ENCODE assay signal across 14 cellular contexts in the genomic region with DNA sequence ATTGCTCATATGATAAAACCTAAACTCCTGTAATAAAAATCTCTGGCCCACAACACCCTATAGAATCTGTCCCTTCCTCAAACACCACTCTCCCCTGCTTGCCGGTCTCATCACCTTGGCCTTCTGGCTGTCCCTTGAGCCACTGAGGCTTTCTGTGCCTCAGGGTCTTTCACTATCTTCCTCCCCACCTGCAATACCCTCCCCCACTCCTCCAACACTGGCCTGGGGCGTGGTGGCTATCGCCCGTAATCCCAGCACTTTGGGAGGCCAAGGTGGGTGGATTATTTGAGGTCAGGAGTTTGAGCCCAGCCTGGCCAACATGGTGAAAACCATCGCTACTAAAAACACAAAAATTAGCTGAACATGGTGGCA. TPM values are rescaled to one million over a fixed set of nuclear protein-coding genes. Genes with fewer than 3 reads are reported as not detected.
DNase-seq lines count a peak whose midpoint lies in the region; ATAC-seq and TF ChIP-seq lines count a peak whose summit lies in the region.
"Had no signal": no experiment of that assay in that cellular context is flagged by ENCODE, and none has a peak within 500 bp of the region (broad histone marks: within the 10 kb centered on the region; RNA-seq: fewer than 3 reads in every experiment).

No MANE protein-coding gene starts in this region.

- H3K9ac ChIP-seq in neural progenitor cell: no peak overlapping the region

- no peak overlapping the region for H3K4me3 ChIP-seq in naive thymus-derived CD4-positive, alpha-beta T cell (ENCODE audit: low read length)
- H3K4me3 ChIP-seq in neural progenitor cell: no peak overlapping the region
- H3K4me3 ChIP-seq in upper lobe of right lung: no peak overlapping the region
- H3K4me3 ChIP-seq: gastroesophageal sphincter had no signal

- DNase-seq in naive thymus-derived CD4-positive, alpha-beta T cell: no peak
- DNase-seq in neural progenitor cell (ENCODE audit: low spot score) (no peak), upper lobe of right lung (no peak)
- DNase-seq in stimulated activated CD4-positive, alpha-beta T cell treated with anti-CD3 and anti-CD28 coated beads, Interleukin-4, amount 100 ng/mL, for 24 hours: no peak
- DNase-seq: NCI-H146; NCI-H524 treated with DMSO at 0.1 percent for 48 hours; Right ventricle myocardium superior; stimulated activated CD4-positive, alpha-beta T cell treated with anti-CD3 and anti-CD28 coated beads, Interleukin-1b, Interleukin-23, amount 100 ng/mL, for 48 hours had no signal

- H3K27ac ChIP-seq in C4-2B (peak overlapping the region; percentile 54), neural progenitor cell (no peak overlapping the region), upper lobe of right lung (no peak overlapping the region)
- H3K27ac ChIP-seq in naive thymus-derived CD4-positive, alpha-beta T cell (ENCODE audit: low read depth, low read length): peak overlapping the region; percentile 86

- CTCF ChIA-PET in naive thymus-derived CD4-positive, alpha-beta T cell (lab: Charles Lee): interaction anchor here (1.7 to 18.2 kb wide), 5 partner anchors 8 to 179 kb away, joined by 4 to 1110 read pairs (median 15); no protein-coding TSS in a partner anchor

- H3F3A ChIP-seq in neural progenitor cell (ENCODE audit: low read depth): peaks cover 6% of the 10 kb centered on the region

- H3K9me3 ChIP-seq in naive thymus-derived CD4-positive, alpha-beta T cell (ENCODE audit: control insufficient read depth in 2 of 3, low read length in 3 of 3): no peaks in the 10 kb centered on the region
- no peaks in the 10 kb centered on the region for H3K9me3 ChIP-seq in neural progenitor cell (ENCODE audit: low read depth)
- H3K9me3 ChIP-seq in upper lobe of right lung: no peaks in the 10 kb centered on the region
- H3K9me3 ChIP-seq: gastroesophageal sphincter had no signal

- peaks cover 11% of the 10 kb centered on the region for H4K20me1 ChIP-seq in neural progenitor cell (ENCODE audit: low read depth)

- H3K4me3 Mint-ChIP-seq in IgD-negative memory B cell (peak overlapping the region in 3 of 4 donors; percentile 90 to 97 (median 95)), neural progenitor cell (no peak overlapping the region)
- H3K4me3 Mint-ChIP-seq in activated naive CD8-positive, alpha-beta T cell: peak overlapping the region; percentile 64
- H3K4me3 Mint-ChIP-seq in naive thymus-derived CD4-positive, alpha-beta T cell: peak overlapping the region in 9 of 10 donors; percentile 67 to 99 (median 87)

- H3K36me3 Mint-ChIP-seq in IgD-negative memory B cell (no peaks in the 10 kb centered on the region), neural progenitor cell (no peaks in the 10 kb centered on the region)
- H3K36me3 Mint-ChIP-seq in activated naive CD8-positive, alpha-beta T cell: no peaks in the 10 kb centered on the region
- peaks cover 0 to 24% (median 0%) of the 10 kb centered on the region in 5 donors for H3K36me3 Mint-ChIP-seq in naive thymus-derived CD4-positive, alpha-beta T cell

- no peak overlapping the region for H3K4me2 ChIP-seq in neural progenitor cell

- intact Hi-C loops in naive thymus-derived CD4-positive, alpha-beta T cell (cut with micrococcal nuclease): loop anchor here in 1 of 2 donors (5.0 kb wide), 1 partner anchor 129 kb away; a partner anchor contains a TSS
- intact Hi-C loops in upper lobe of right lung (cut with DNase I): loop anchor here (10.0 kb wide), 1 partner anchor 166 kb away; no protein-coding TSS in a partner anchor

- peaks cover 0 to 9% (median 0%) of the 10 kb centered on the region in 3 experiments for H3K36me3 ChIP-seq in naive thymus-derived CD4-positive, alpha-beta T cell (ENCODE audit: control insufficient read depth in 2 of 3, insufficient read depth in 3 of 3, low read length in 3 of 3)
- H3K36me3 ChIP-seq in neural progenitor cell: no peaks in the 10 kb centered on the region
- H3K36me3 ChIP-seq in upper lobe of right lung: no peaks in the 10 kb centered on the region
- H3K36me3 ChIP-seq: gastroesophageal sphincter had no signal

- peaks cover 55 to 61% of the 10 kb centered on the region in 2 donors for H3K4me1 ChIP-seq in naive thymus-derived CD4-positive, alpha-beta T cell (ENCODE audit: control insufficient read depth in 2 of 2, insufficient read depth in 2 of 2, low read length in 2 of 2)
- peaks cover 26% of the 10 kb centered on the region for H3K4me1 ChIP-seq in neural progenitor cell
- H3K4me1 ChIP-seq in upper lobe of right lung: peaks cover 42% of the 10 kb centered on the region

- H3K27me3 ChIP-seq in naive thymus-derived CD4-positive, alpha-beta T cell (ENCODE audit: control insufficient read depth in 2 of 2, insufficient read depth in 2 of 2, low read length in 2 of 2): no peaks in the 10 kb centered on the region
- H3K27me3 ChIP-seq in neural progenitor cell (peaks cover 21% of the 10 kb centered on the region), upper lobe of right lung (no peaks in the 10 kb centered on the region)
- H3K27me3 ChIP-seq: gastroesophageal sphincter had no signal

- H3K27me3 Mint-ChIP-seq in IgD-negative memory B cell (peaks cover 1% of the 10 kb centered on the region), neural progenitor cell (ENCODE audit: insufficient read depth, low read depth) (peaks cover 21% of the 10 kb centered on the region)
- H3K27me3 Mint-ChIP-seq in activated naive CD8-positive, alpha-beta T cell: no peaks in the 10 kb centered on the region
- H3K27me3 Mint-ChIP-seq in naive thymus-derived CD4-positive, alpha-beta T cell: no peaks in the 10 kb centered on the region

- no peaks in the 10 kb centered on the region for H3K9me3 Mint-ChIP-seq in IgD-negative memory B cell
- no peaks in the 10 kb centered on the region for H3K9me3 Mint-ChIP-seq in activated naive CD8-positive, alpha-beta T cell (ENCODE audit: low read depth)
- no peaks in the 10 kb centered on the region for H3K9me3 Mint-ChIP-seq in naive thymus-derived CD4-positive, alpha-beta T cell
- H3K9me3 Mint-ChIP-seq in neural progenitor cell: no peaks in the 10 kb centered on the region

- H3K4me1 Mint-ChIP-seq in IgD-negative memory B cell (peaks cover 55 to 72% (median 72%) of the 10 kb centered on the region in 3 donors), neural progenitor cell (peaks cover 69% of the 10 kb centered on the region)
- peaks cover 71% of the 10 kb centered on the region for H3K4me1 Mint-ChIP-seq in activated naive CD8-positive, alpha-beta T cell (ENCODE audit: low read depth)
- H3K4me1 Mint-ChIP-seq in naive thymus-derived CD4-positive, alpha-beta T cell: peaks cover 63 to 79% (median 76%) of the 10 kb centered on the region in 7 donors

- TF ChIP-seq CTCF in C4-2B (conservative IDR thresholded peaks at IDR 0.05): no peak
- TF ChIP-seq CTCF in neural progenitor cell (IDR thresholded peaks at IDR 0.05): no peak
- no peak for TF ChIP-seq CTCF in upper lobe of right lung (IDR thresholded peaks at IDR 0.05)

- peaks cover 13% of the 10 kb centered on the region for H3K79me2 ChIP-seq in neural progenitor cell (ENCODE audit: low read depth)

- POLR2A ChIA-PET in naive thymus-derived CD4-positive, alpha-beta T cell (lab: Charles Lee): interaction anchor here (0.8 to 24.4 kb wide), 7 partner anchors 7 to 156 kb away, joined by 3 to 1077 read pairs (median 6); a partner anchor contains a TSS

- ATAC-seq in naive thymus-derived CD4-positive, alpha-beta T cell: no peak
- ATAC-seq in upper lobe of right lung (no peak), GM19397 (IDR thresholded peaks at IDR 0.05; ENCODE audit: unreplicated experiment) (no peak)
- ATAC-seq: gastroesophageal sphincter had no signal

- no peak overlapping the region for H2AFZ ChIP-seq in neural progenitor cell (replicated peaks)

- H3K27ac Mint-ChIP-seq in IgD-negative memory B cell (peak overlapping the region; percentile 98 to 100 (median 100)), neural progenitor cell (no peak overlapping the region)
- peak overlapping the region; percentile 97 for H3K27ac Mint-ChIP-seq in activated naive CD8-positive, alpha-beta T cell
- H3K27ac Mint-ChIP-seq in naive thymus-derived CD4-positive, alpha-beta T cell: peak overlapping the region; percentile 90 to 100 (median 98)

RNA-seq across cellular contexts. Expression of a gene that starts 3.3 kb away (rescaled TPM):
- 214 TPM for polyA plus RNA-seq in IgD-negative memory B cell
- 100 to 1,000 TPM; 163 to 421 (median 228) TPM for total RNA-seq in naive thymus-derived CD4-positive, alpha-beta T cell
- 100 to 1,000 TPM in 1 of 2 donors, 10 to 100 TPM in 1; 67.7 to 144 TPM for polyA plus RNA-seq in naive thymus-derived CD4-positive, alpha-beta T cell
- total RNA-seq in neural progenitor cell (ENCODE audit: low replicate concordance) (18.3 and 25.4 TPM in 2 replicates), upper lobe of right lung (65.6 TPM)

RNA-seq across cellular contexts. Expression of a gene that starts 29.9 kb away (rescaled TPM):
- polyA plus RNA-seq in IgD-negative memory B cell: not detected
- total RNA-seq in naive thymus-derived CD4-positive, alpha-beta T cell: not detected
- not detected for polyA plus RNA-seq in naive thymus-derived CD4-positive, alpha-beta T cell
- total RNA-seq in neural progenitor cell (ENCODE audit: low replicate concordance) (not detected in 2 replicates), upper lobe of right lung (0.32 TPM)
- total RNA-seq: gastroesophageal sphincter, Right ventricle myocardium superior had no signal
- polyA plus RNA-seq: BJ had no signal

RNA-seq across cellular contexts. Expression of a gene that starts 34.0 kb away (rescaled TPM):
- polyA plus RNA-seq in IgD-negative memory B cell: not detected
- total RNA-seq in naive thymus-derived CD4-positive, alpha-beta T cell: 1 to 10 TPM in 4 of 5 experiments, under 1 TPM in 1; 0.35 to 2.4 (median 1.3) TPM
- not detected for polyA plus RNA-seq in naive thymus-derived CD4-positive, alpha-beta T cell
- not detected in 2 replicates for total RNA-seq in neural progenitor cell (ENCODE audit: low replicate concordance)
- total RNA-seq in upper lobe of right lung: not detected
- polyA plus RNA-seq: BJ had no signal

RNA-seq across cellular contexts. Expression of a gene that starts 47.8 kb away (rescaled TPM):
- polyA plus RNA-seq in IgD-negative memory B cell: not detected
- under 1 TPM in 2 of 5 experiments, not detected in 3; 0.27 to 0.60 TPM for total RNA-seq in naive thymus-derived CD4-positive, alpha-beta T cell
- not detected for polyA plus RNA-seq in naive thymus-derived CD4-positive, alpha-beta T cell
- not detected in 2 replicates for total RNA-seq in neural progenitor cell (ENCODE audit: low replicate concordance)
- total RNA-seq in upper lobe of right lung: not detected
- total RNA-seq: gastroesophageal sphincter had no signal
- polyA plus RNA-seq: BJ had no signal

RNA-seq across cellular contexts. Expression of a gene that starts 53.3 kb away (rescaled TPM):
- not detected for polyA plus RNA-seq in IgD-negative memory B cell
- under 1 TPM in 1 of 5 experiments, not detected in 4; 0.63 TPM for total RNA-seq in naive thymus-derived CD4-positive, alpha-beta T cell
- not detected for polyA plus RNA-seq in naive thymus-derived CD4-positive, alpha-beta T cell
- total RNA-seq in neural progenitor cell (ENCODE audit: low replicate concordance) (0.15 TPM in 1 of 2 replicates, not detected in the other), upper lobe of right lung (2.4 TPM)
- polyA plus RNA-seq: BJ had no signal

Comparison
In these comparisons a context has a peak if more than half of its experiments do, and no peak if none do; other contexts are left out.
1. H3K27ac ChIP-seq: peak in C4-2B (single experiment) and naive thymus-derived CD4-positive, alpha-beta T cell (single experiment); none in neural progenitor cell (single experiment) and upper lobe of right lung (single experiment).